In the genomic region with DNA sequence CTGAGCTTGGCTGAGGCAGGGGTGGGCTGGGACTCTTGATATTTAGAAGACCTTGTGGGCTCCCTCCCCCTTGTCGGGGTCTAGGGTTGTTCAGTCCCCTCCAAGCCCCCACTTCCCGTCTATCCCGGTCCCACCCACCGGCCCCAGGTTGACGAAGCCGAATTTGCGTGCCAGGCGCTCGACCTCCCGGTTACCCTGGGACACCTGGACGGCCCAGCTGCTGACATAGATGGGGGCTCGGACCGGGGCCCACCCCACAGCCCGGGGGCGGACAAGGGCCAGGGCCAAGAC, we compare ENCODE assay signal across 8 cellular contexts. TPM values are rescaled to one million over a fixed set of nuclear protein-coding genes. Genes with fewer than 3 reads are reported as not detected.
DNase-seq lines count a peak whose midpoint lies in the region.

No MANE protein-coding gene starts in this region.

- H3K4me3 Mint-ChIP-seq in activated CD4-positive, alpha-beta T cell treated with anti-CD3 and anti-CD28 coated beads, Interleukin-2, amount 10 ng/mL, durations not matched to agents 7 days and 5 days: peak overlapping the region; percentile 65

- CTCF ChIA-PET in activated CD4-positive, alpha-beta T cell treated with anti-CD3 and anti-CD28 coated beads, Interleukin-2, amount 10 ng/mL, durations not matched to agents 7 days and 5 days (lab: Charles Lee): interaction anchor here (1.2 to 3.1 kb wide), 2 partner anchors 12 to 13 kb away, joined by 4 to 8 read pairs; no protein-coding TSS in a partner anchor

- no peak for DNase-seq in activated CD4-positive, alpha-beta T cell treated with anti-CD3 and anti-CD28 coated beads, Interleukin-2, amount 10 ng/mL, durations not matched to agents 7 days and 5 days
- DNase-seq in activated CD4-positive, alpha-beta T cell treated with anti-CD3 and anti-CD28 coated beads for 48 hours: no peak
- DNase-seq in adipocyte (ENCODE audit: low read depth) (no peak), GM19240 (ENCODE audit: insufficient read length, low spot score) (no peak), AG08396 (ENCODE audit: low spot score) (no peak)
- no peak for DNase-seq in activated CD4-positive, alpha-beta T cell treated with anti-CD3 and anti-CD28 coated beads, Interleukin-2, amount 50 U/mL, for 4 hours

- peaks cover 19% of the 10 kb centered on the region for H3K4me1 ChIP-seq in adipocyte (ENCODE audit: control insufficient read depth, insufficient read depth, low read length)

- peaks cover 6% of the 10 kb centered on the region for H3K27me3 ChIP-seq in adipocyte (replicated peaks; ENCODE audit: control insufficient read depth, insufficient read depth, low read length)
- H3K27me3 ChIP-seq in layer of hippocampus (ENCODE audit: control insufficient read depth, insufficient read depth, low read length): no peaks in the 10 kb centered on the region

- peak overlapping the region; percentile 59 for H3K27ac ChIP-seq in layer of hippocampus (ENCODE audit: low read depth, low read length)
- H3K27ac ChIP-seq in temporal lobe (ENCODE audit: low read depth, low read length): peak overlapping the region; percentile 69

- no peaks in the 10 kb centered on the region for H3K9me3 Mint-ChIP-seq in activated CD4-positive, alpha-beta T cell treated with anti-CD3 and anti-CD28 coated beads, Interleukin-2, amount 10 ng/mL, durations not matched to agents 7 days and 5 days

- H3K36me3 Mint-ChIP-seq in activated CD4-positive, alpha-beta T cell treated with anti-CD3 and anti-CD28 coated beads, Interleukin-2, amount 10 ng/mL, durations not matched to agents 7 days and 5 days (ENCODE audit: low read depth): no peaks in the 10 kb centered on the region

- peaks cover 15% of the 10 kb centered on the region for H3K27me3 Mint-ChIP-seq in activated CD4-positive, alpha-beta T cell treated with anti-CD3 and anti-CD28 coated beads, Interleukin-2, amount 10 ng/mL, durations not matched to agents 7 days and 5 days

- H3K9ac ChIP-seq in adipocyte (ENCODE audit: low read length): peak overlapping the region; percentile 71

- H3K9me3 ChIP-seq in adipocyte (ENCODE audit: control insufficient read depth, low read length): no peaks in the 10 kb centered on the region

- peaks cover 16% of the 10 kb centered on the region for H3K4me1 Mint-ChIP-seq in activated CD4-positive, alpha-beta T cell treated with anti-CD3 and anti-CD28 coated beads, Interleukin-2, amount 10 ng/mL, durations not matched to agents 7 days and 5 days

- H3K4me3 ChIP-seq in adipocyte (ENCODE audit: low read length): peak overlapping the region; percentile 88

- POLR2A ChIA-PET in activated CD4-positive, alpha-beta T cell treated with anti-CD3 and anti-CD28 coated beads, Interleukin-2, amount 10 ng/mL, durations not matched to agents 7 days and 5 days (lab: Charles Lee): no interaction called here

- H3K36me3 ChIP-seq in adipocyte (ENCODE audit: control insufficient read depth, insufficient read depth, low read length, severe bottlenecking): no peaks in the 10 kb centered on the region

- peak overlapping the region; percentile 79 for H3K27ac Mint-ChIP-seq in activated CD4-positive, alpha-beta T cell treated with anti-CD3 and anti-CD28 coated beads, Interleukin-2, amount 10 ng/mL, durations not matched to agents 7 days and 5 days

RNA-seq across cellular contexts. Expression of a gene that starts 0.2 kb away (rescaled TPM):
- total RNA-seq in activated CD4-positive, alpha-beta T cell treated with anti-CD3 and anti-CD28 coated beads, Interleukin-2, amount 10 ng/mL, durations not matched to agents 7 days and 5 days: 1 to 10 TPM; 3.8 to 4.4 TPM
- total RNA-seq in temporal lobe: 2.2 TPM

RNA-seq across cellular contexts. Expression of a gene that starts 1.0 kb away (rescaled TPM):
- total RNA-seq in activated CD4-positive, alpha-beta T cell treated with anti-CD3 and anti-CD28 coated beads, Interleukin-2, amount 10 ng/mL, durations not matched to agents 7 days and 5 days: 1 to 10 TPM; 1.6 to 1.8 TPM
- 0.98 TPM for total RNA-seq in temporal lobe

RNA-seq across cellular contexts. Expression of a gene that starts 10.9 kb away (rescaled TPM):
- 10 to 100 TPM; 33.2 to 40.7 TPM for total RNA-seq in activated CD4-positive, alpha-beta T cell treated with anti-CD3 and anti-CD28 coated beads, Interleukin-2, amount 10 ng/mL, durations not matched to agents 7 days and 5 days
- 13.5 TPM for total RNA-seq in temporal lobe

RNA-seq across cellular contexts. Expression of a gene that starts 22.9 kb away (rescaled TPM):
- total RNA-seq in activated CD4-positive, alpha-beta T cell treated with anti-CD3 and anti-CD28 coated beads, Interleukin-2, amount 10 ng/mL, durations not matched to agents 7 days and 5 days: 1 to 10 TPM; 4.2 to 5.4 TPM
- under 0.01 TPM for total RNA-seq in temporal lobe

RNA-seq across cellular contexts. Expression of a gene that starts 33.9 kb away (rescaled TPM):
- not detected for total RNA-seq in activated CD4-positive, alpha-beta T cell treated with anti-CD3 and anti-CD28 coated beads, Interleukin-2, amount 10 ng/mL, durations not matched to agents 7 days and 5 days
- total RNA-seq in temporal lobe: 0.74 TPM
